ENCODE assay signal across 23 cellular contexts in the genomic region with DNA sequence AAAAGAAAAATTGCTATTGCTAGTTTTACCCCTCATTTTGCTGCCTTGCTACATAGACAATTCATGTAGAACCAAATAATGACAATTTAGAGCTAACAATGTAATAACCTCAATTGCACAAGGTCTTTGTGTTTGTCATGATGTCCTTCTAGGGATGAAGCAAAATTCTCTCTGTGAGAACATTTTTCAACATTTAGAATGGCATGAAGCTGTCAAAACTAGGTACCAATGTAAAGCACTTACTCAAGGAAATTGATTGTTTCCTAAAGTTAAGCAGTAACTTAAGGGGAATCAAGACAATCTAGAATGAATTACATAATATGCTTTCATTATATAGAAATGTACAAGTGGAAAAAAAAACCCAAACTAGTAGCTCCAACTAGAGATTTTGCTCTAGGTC. TPM values are rescaled to one million over a fixed set of nuclear protein-coding genes. Genes with fewer than 3 reads are reported as not detected.
"Had no signal": no experiment of that assay in that cellular context is flagged by ENCODE, and none has a peak within 500 bp of the region (broad histone marks: within the 10 kb centered on the region; RNA-seq: fewer than 3 reads in every experiment).

No MANE protein-coding gene starts in this region.

- H3K27me3 ChIP-seq: cardiac muscle cell, gastrocnemius medialis, neural progenitor cell, tibial nerve had no signal

- H2AFZ ChIP-seq: neural progenitor cell had no signal

- H3K4me1 ChIP-seq: gastrocnemius medialis, left ventricle myocardium inferior, neural progenitor cell, prostate gland, tibial nerve had no signal

- H3K27ac ChIP-seq: cardiac muscle cell, gastrocnemius medialis, left ventricle myocardium inferior, neural progenitor cell, prostate gland, skin epidermis, tibial nerve, VCaP had no signal

- H3K9me3 ChIP-seq: gastrocnemius medialis, prostate gland, tibial nerve had no signal

- H3K9ac ChIP-seq: neural progenitor cell had no signal

- H3K36me3 ChIP-seq: cardiac muscle cell, gastrocnemius medialis, left ventricle myocardium inferior, neural progenitor cell, prostate gland, tibial nerve had no signal

- H3K4me3 ChIP-seq: cardiac muscle cell, gastrocnemius medialis, left ventricle myocardium inferior, neural progenitor cell, prostate gland, skin epidermis, tibial nerve had no signal

- H3K4me2 ChIP-seq: neural progenitor cell had no signal

- ATAC-seq: activated CD4-positive, CD25-positive, alpha-beta regulatory T cell treated with anti-CD3 and anti-CD28 coated beads, Interleukin-2, amount 50 U/mL, for 24 hours; activated T-cell treated with anti-CD3 and anti-CD28 coated beads, Interleukin-2, amount 50 U/mL, for 72 hours; gastrocnemius medialis; naive thymus-derived CD8-positive, alpha-beta T cell; stimulated activated effector memory CD8-positive, alpha-beta T cell treated with anti-CD3 and anti-CD28 coated beads, Interleukin-12 subunit alpha, Interleukin-12 subunit beta, amount 100 ng/mL, for 72 hours; stimulated activated naive CD8-positive, alpha-beta T cell treated with anti-CD3 and anti-CD28 coated beads, Interleukin-15, amount 100 ng/mL, for 72 hours had no signal

- DNase-seq: activated CD4-positive, alpha-beta memory T cell treated with anti-CD3 and anti-CD28 coated beads, Interleukin-2, amount 10 ng/mL, durations not matched to agents 7 days and 5 days; activated CD4-positive, alpha-beta T cell treated with anti-CD3 and anti-CD28 coated beads, Interleukin-2, amount 10 ng/mL, durations not matched to agents 24 days and 14 days; activated effector memory CD4-positive, alpha-beta T cell treated with Interleukin-2 at 50 U/mL for 16 hours; activated naive CD4-positive, alpha-beta T cell treated with anti-CD3 and anti-CD28 coated beads for 36 hours; activated naive CD8-positive, alpha-beta T cell treated with anti-CD3 and anti-CD28 coated beads, Interleukin-2, amount 10 ng/mL, durations not matched to agents 7 days and 5 days; activated T-cell treated with anti-CD3 and anti-CD28 coated beads, Interleukin-2, amount 50 U/mL, for 72 hours; amygdala; gastrocnemius medialis; hippocampal formation; left ventricle myocardium inferior; naive thymus-derived CD8-positive, alpha-beta T cell; stimulated activated CD4-positive, alpha-beta T cell treated with anti-CD3 and anti-CD28 coated beads, Interleukin-2, amount 100 ng/mL, for 24 hours; stimulated activated naive CD8-positive, alpha-beta T cell treated with anti-CD3 and anti-CD28 coated beads, Interleukin-15, amount 100 ng/mL, for 72 hours had no signal

RNA-seq across cellular contexts. Expression of a gene that starts 7.9 kb away (rescaled TPM):
- total RNA-seq: activated CD4-positive, alpha-beta memory T cell treated with anti-CD3 and anti-CD28 coated beads, Interleukin-2, amount 10 ng/mL, durations not matched to agents 7 days and 5 days; activated CD4-positive, alpha-beta T cell treated with anti-CD3 and anti-CD28 coated beads, Interleukin-2, amount 10 ng/mL, durations not matched to agents 24 days and 14 days; activated naive CD4-positive, alpha-beta T cell treated with anti-CD3 and anti-CD28 coated beads for 36 hours; activated naive CD8-positive, alpha-beta T cell treated with anti-CD3 and anti-CD28 coated beads, Interleukin-2, amount 10 ng/mL, durations not matched to agents 7 days and 5 days; activated T-cell treated with anti-CD3 and anti-CD28 coated beads, Interleukin-2, amount 50 U/mL, for 72 hours; epithelial cell of proximal tubule; lung microvascular endothelial cell had no signal
